In genomic region chr9:15182003-15182695, GRCh38 we compare ENCODE assay signal across 16 cellular contexts.
DNase-seq lines count a peak whose midpoint lies in the region; ATAC-seq and FAIRE-seq lines count a peak whose summit lies in the region.
"Had no signal": no experiment of that assay in that cellular context is flagged by ENCODE, and none has a peak within 500 bp of the region (broad histone marks: within the 10 kb centered on the region; RNA-seq: fewer than 3 reads in every experiment).

No MANE protein-coding gene starts in this region.

- DNase-seq in NCI-H1417 (lab: John Stamatoyannopoulos, UW) (peak; percentile 31 to 93 (median 53)), NCI-H446 (lab: John Stamatoyannopoulos, UW) (peak; percentile 43 to 76), fibroblast of gingiva (ENCODE audit: low read depth) (peak; percentile 51), small intestine (no peak), UCSD-AML1 (lab: John Stamatoyannopoulos, UW; ENCODE audit: unreplicated experiment) (no peak), Right ventricle myocardium inferior (ENCODE audit: missing footprints) (no peak), midbrain (lab: John Stamatoyannopoulos, UW) (no peak)
- DNase-seq: activated gamma-delta T cell; amniotic stem cell; DMS79 treated with DMSO at 0.1 percent for 48 hours; left lung; NK-92 treated with Interleukin-12 subunit alpha and Interleukin-12 subunit beta, amount 100 ng/mL, for 24 hours; posterior cingulate gyrus; T-helper 17 cell had no signal

- no peaks in the 10 kb centered on the region for H3K4me1 ChIP-seq in small intestine (ENCODE audit: control insufficient read depth in 2 of 2, insufficient read depth in 1 of 2, low read depth in 1 of 2, low read length in 1 of 2)
- H3K4me1 ChIP-seq: left lung had no signal

- H3K27me3 ChIP-seq in small intestine (ENCODE audit: control insufficient read depth in 2 of 2, insufficient read depth in 2 of 2, low read length in 2 of 2), result no peaks in the 10 kb centered on the region
- H3K27me3 ChIP-seq: left lung had no signal

- H3K4me3 ChIP-seq in small intestine (ENCODE audit: low read depth in 1 of 2, low read length in 2 of 2), result no peak overlapping the region
- H3K4me3 ChIP-seq: left lung had no signal

- 65 to 91% (median 82%) methylated on average over 3 of the region's 3 CpGs for WGBS in small intestine, 3 donors

- intact Hi-C loops in Right ventricle myocardium inferior (cut with DNase I), result no loop called here

- no peaks in the 10 kb centered on the region for H3K9me3 ChIP-seq in small intestine (ENCODE audit: control insufficient read depth, low read depth)
- H3K9me3 ChIP-seq: left lung had no signal

- FAIRE-seq in small intestine (lab: Jason Lieb, UNC), result peak; percentile 30
- FAIRE-seq: GM18507 had no signal

- no peak overlapping the region for H3K27ac ChIP-seq in small intestine (ENCODE audit: low read depth in 1 of 2, low read length in 1 of 2)
- H3K27ac ChIP-seq: left lung had no signal

- peaks cover 3 to 10% of the 10 kb centered on the region in 2 donors for H3K36me3 ChIP-seq in small intestine (ENCODE audit: control insufficient read depth in 2 of 2, insufficient read depth in 2 of 2, low read length in 2 of 2)

- no peak for ATAC-seq in Right ventricle myocardium inferior
- ATAC-seq: activated CD4-positive, CD25-positive, alpha-beta regulatory T cell treated with anti-CD3 and anti-CD28 coated beads, Interleukin-2, amount 50 U/mL, for 24 hours; left lung; T-helper 17 cell had no signal

Comparison
In these comparisons a context has a peak if more than half of its experiments do, and no peak if none do; other contexts are left out.
1. DNase-seq: peak in NCI-H1417 (3 of 3), NCI-H446 (2 of 2) and fibroblast of gingiva (single experiment); none in small intestine (single experiment), UCSD-AML1 (single experiment), Right ventricle myocardium inferior (single experiment) and midbrain (single experiment).